ENCODE assay signal across 11 cellular contexts in the genomic region with DNA sequence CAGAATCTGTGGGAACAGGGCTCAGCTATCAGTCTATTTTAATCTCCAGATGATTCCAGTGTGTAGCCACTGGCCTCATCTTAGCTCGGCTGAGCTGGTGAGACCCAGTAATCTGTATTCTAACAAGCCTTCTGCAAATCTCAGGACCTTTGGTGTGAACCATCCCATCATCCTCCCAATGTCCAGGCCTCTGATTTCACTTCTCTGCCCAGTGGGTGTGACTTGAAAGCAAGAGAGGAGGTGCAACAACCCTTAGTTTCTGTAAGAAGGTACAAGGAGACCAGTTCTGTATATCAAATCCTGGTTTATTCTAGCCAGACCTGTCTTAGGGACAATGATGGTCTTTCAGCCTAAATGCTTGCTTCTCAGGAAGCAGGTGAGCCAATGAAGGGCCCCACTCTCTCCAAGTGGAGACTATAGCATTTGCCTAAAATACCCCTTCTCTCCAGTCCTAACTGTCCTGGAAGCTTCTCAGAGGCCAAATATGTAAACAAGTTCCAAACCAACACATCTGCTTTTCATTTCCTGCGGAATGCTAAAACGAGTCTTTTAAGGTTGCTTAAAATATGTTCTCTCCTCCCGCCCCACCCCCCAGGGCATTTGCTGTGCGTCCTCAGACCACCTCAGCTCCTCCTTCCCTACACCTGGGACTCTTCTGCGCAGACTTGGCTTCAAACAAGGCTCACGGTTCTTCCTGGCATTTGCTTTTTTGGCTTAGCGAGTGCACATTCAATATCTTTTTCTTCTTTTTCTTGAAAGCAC.
DNase-seq lines count a peak whose midpoint lies in the region; ATAC-seq and TF ChIP-seq lines count a peak whose summit lies in the region.
"Had no signal": no experiment of that assay in that cellular context is flagged by ENCODE, and none has a peak within 500 bp of the region (broad histone marks: within the 10 kb centered on the region; RNA-seq: fewer than 3 reads in every experiment).

No MANE protein-coding gene starts in this region.

- POLR2A ChIA-PET in activated CD4-positive, alpha-beta T cell treated with anti-CD3 and anti-CD28 coated beads, Interleukin-2, amount 10 ng/mL, durations not matched to agents 7 days and 5 days (lab: Charles Lee) = no interaction called here
- POLR2A ChIA-PET in activated naive CD8-positive, alpha-beta T cell treated with anti-CD3 and anti-CD28 coated beads, Interleukin-2, amount 10 ng/mL, durations not matched to agents 7 days and 5 days (lab: Charles Lee) = interaction anchor here (1.0 to 2.3 kb wide), 4 partner anchors 12 to 46 kb away, joined by 3 to 8 read pairs (median 4); no protein-coding TSS in a partner anchor

- no peaks in the 10 kb centered on the region for H3K27me3 ChIP-seq in left lung
- H3K27me3 ChIP-seq in tibial nerve = no peaks in the 10 kb centered on the region

- 55 to 60% methylated on average over 8 of the region's 8 CpGs for WGBS in tibial nerve, 2 donors

- no peak overlapping the region for H3K4me3 ChIP-seq in left lung
- H3K4me3 ChIP-seq in tibial nerve = no peak overlapping the region

- H3K27ac ChIP-seq in left lung = peak overlapping the region; percentile 5 to 67
- peak overlapping the region in 3 of 4 donors; percentile 63 to 71 (median 68) for H3K27ac ChIP-seq in tibial nerve

- intact Hi-C loops in left lung (cut with DNase I) = no loop called here

- TF ChIP-seq POLR2A in tibial nerve (IDR thresholded peaks at IDR 0.05) = no peak

- no peak for ATAC-seq in activated naive CD8-positive, alpha-beta T cell treated with anti-CD3 and anti-CD28 coated beads, Interleukin-2, amount 10 ng/mL, durations not matched to agents 7 days and 5 days (ENCODE audit: low read depth)
- ATAC-seq in left lung = peak; percentile 3
- no peak for ATAC-seq in HG03469 (IDR thresholded peaks at IDR 0.05; ENCODE audit: unreplicated experiment)

- no peak overlapping the region for H3K4me3 Mint-ChIP-seq in activated CD4-positive, alpha-beta T cell treated with anti-CD3 and anti-CD28 coated beads, Interleukin-2, amount 10 ng/mL, durations not matched to agents 7 days and 5 days
- H3K4me3 Mint-ChIP-seq in activated naive CD8-positive, alpha-beta T cell treated with anti-CD3 and anti-CD28 coated beads, Interleukin-2, amount 10 ng/mL, durations not matched to agents 7 days and 5 days = peak overlapping the region; percentile 21

- DNase-seq in activated CD4-positive, alpha-beta T cell treated with anti-CD3 and anti-CD28 coated beads, Interleukin-2, amount 10 ng/mL, durations not matched to agents 7 days and 5 days = no peak
- no peak for DNase-seq in activated CD4-positive, alpha-beta T cell treated with anti-CD3 and anti-CD28 coated beads for 48 hours
- DNase-seq in activated naive CD8-positive, alpha-beta T cell treated with anti-CD3 and anti-CD28 coated beads, Interleukin-2, amount 10 ng/mL, durations not matched to agents 7 days and 5 days = no peak
- DNase-seq in left lung (no peak), tibial nerve (ENCODE audit: low spot score in 2 of 2) (peak; percentile 68 to 72), NCI-H748 (lab: John Stamatoyannopoulos, UW; ENCODE audit: unreplicated experiment) (no peak)
- no peak for DNase-seq in stimulated activated CD4-positive, alpha-beta T cell treated with anti-CD3 and anti-CD28 coated beads, Interleukin-12 subunit alpha, Interleukin-12 subunit beta, amount 100 ng/mL, for 4 hours
- DNase-seq: AML-193, glutamatergic neuron, NCI-H69 had no signal

- H3K36me3 ChIP-seq in left lung (no peaks in the 10 kb centered on the region), tibial nerve (no peaks in the 10 kb centered on the region)

- peaks cover 65% of the 10 kb centered on the region for H3K4me1 Mint-ChIP-seq in activated CD4-positive, alpha-beta T cell treated with anti-CD3 and anti-CD28 coated beads, Interleukin-2, amount 10 ng/mL, durations not matched to agents 7 days and 5 days
- peaks cover 57% of the 10 kb centered on the region for H3K4me1 Mint-ChIP-seq in activated naive CD8-positive, alpha-beta T cell treated with anti-CD3 and anti-CD28 coated beads, Interleukin-2, amount 10 ng/mL, durations not matched to agents 7 days and 5 days

- H3K27ac Mint-ChIP-seq in activated CD4-positive, alpha-beta T cell treated with anti-CD3 and anti-CD28 coated beads, Interleukin-2, amount 10 ng/mL, durations not matched to agents 7 days and 5 days = peak overlapping the region; percentile 76
- peak overlapping the region; percentile 85 for H3K27ac Mint-ChIP-seq in activated naive CD8-positive, alpha-beta T cell treated with anti-CD3 and anti-CD28 coated beads, Interleukin-2, amount 10 ng/mL, durations not matched to agents 7 days and 5 days

- TF ChIP-seq EP300 in tibial nerve (IDR thresholded peaks at IDR 0.05) = peak in 1 of 2 donors; percentile 63

- no peaks in the 10 kb centered on the region for H3K27me3 Mint-ChIP-seq in activated CD4-positive, alpha-beta T cell treated with anti-CD3 and anti-CD28 coated beads, Interleukin-2, amount 10 ng/mL, durations not matched to agents 7 days and 5 days
- no peaks in the 10 kb centered on the region for H3K27me3 Mint-ChIP-seq in activated naive CD8-positive, alpha-beta T cell treated with anti-CD3 and anti-CD28 coated beads, Interleukin-2, amount 10 ng/mL, durations not matched to agents 7 days and 5 days

- H3K9me3 Mint-ChIP-seq in activated CD4-positive, alpha-beta T cell treated with anti-CD3 and anti-CD28 coated beads, Interleukin-2, amount 10 ng/mL, durations not matched to agents 7 days and 5 days = no peaks in the 10 kb centered on the region
- H3K9me3 Mint-ChIP-seq in activated naive CD8-positive, alpha-beta T cell treated with anti-CD3 and anti-CD28 coated beads, Interleukin-2, amount 10 ng/mL, durations not matched to agents 7 days and 5 days = peaks cover 3% of the 10 kb centered on the region

- H3K4me1 ChIP-seq in left lung (peaks cover 20 to 26% of the 10 kb centered on the region in 2 donors), tibial nerve (peaks cover 0 to 48% (median 18%) of the 10 kb centered on the region in 4 donors)

- H3K9me3 ChIP-seq in left lung (no peaks in the 10 kb centered on the region), tibial nerve (no peaks in the 10 kb centered on the region)

- peaks cover 8% of the 10 kb centered on the region for H3K36me3 Mint-ChIP-seq in activated CD4-positive, alpha-beta T cell treated with anti-CD3 and anti-CD28 coated beads, Interleukin-2, amount 10 ng/mL, durations not matched to agents 7 days and 5 days (ENCODE audit: low read depth)
- peaks cover 17% of the 10 kb centered on the region for H3K36me3 Mint-ChIP-seq in activated naive CD8-positive, alpha-beta T cell treated with anti-CD3 and anti-CD28 coated beads, Interleukin-2, amount 10 ng/mL, durations not matched to agents 7 days and 5 days

- no peak for TF ChIP-seq CTCF in left lung (IDR thresholded peaks at IDR 0.05)
- TF ChIP-seq CTCF in tibial nerve (IDR thresholded peaks at IDR 0.05) = no peak

- CTCF ChIA-PET in activated CD4-positive, alpha-beta T cell treated with anti-CD3 and anti-CD28 coated beads, Interleukin-2, amount 10 ng/mL, durations not matched to agents 7 days and 5 days (lab: Charles Lee) = interaction anchor here (1.3 to 3.7 kb wide), 5 partner anchors 9 to 27 kb away, joined by 3 to 12 read pairs (median 5); no protein-coding TSS in a partner anchor

Comparison
In these comparisons a context has a peak if more than half of its experiments do, and no peak if none do; other contexts are left out.
1. DNase-seq: peak in tibial nerve (2 of 2); none in activated CD4-positive, alpha-beta T cell treated with anti-CD3 and anti-CD28 coated beads, Interleukin-2, amount 10 ng/mL, durations not matched to agents 7 days and 5 days (single experiment), activated CD4-positive, alpha-beta T cell treated with anti-CD3 and anti-CD28 coated beads for 48 hours (single experiment), activated naive CD8-positive, alpha-beta T cell treated with anti-CD3 and anti-CD28 coated beads, Interleukin-2, amount 10 ng/mL, durations not matched to agents 7 days and 5 days (single experiment), left lung (0 of 2), NCI-H748 (single experiment) and stimulated activated CD4-positive, alpha-beta T cell treated with anti-CD3 and anti-CD28 coated beads, Interleukin-12 subunit alpha, Interleukin-12 subunit beta, amount 100 ng/mL, for 4 hours (single experiment).